Comparison of ENCODE assay signal across 26 cellular contexts in the genomic region with DNA sequence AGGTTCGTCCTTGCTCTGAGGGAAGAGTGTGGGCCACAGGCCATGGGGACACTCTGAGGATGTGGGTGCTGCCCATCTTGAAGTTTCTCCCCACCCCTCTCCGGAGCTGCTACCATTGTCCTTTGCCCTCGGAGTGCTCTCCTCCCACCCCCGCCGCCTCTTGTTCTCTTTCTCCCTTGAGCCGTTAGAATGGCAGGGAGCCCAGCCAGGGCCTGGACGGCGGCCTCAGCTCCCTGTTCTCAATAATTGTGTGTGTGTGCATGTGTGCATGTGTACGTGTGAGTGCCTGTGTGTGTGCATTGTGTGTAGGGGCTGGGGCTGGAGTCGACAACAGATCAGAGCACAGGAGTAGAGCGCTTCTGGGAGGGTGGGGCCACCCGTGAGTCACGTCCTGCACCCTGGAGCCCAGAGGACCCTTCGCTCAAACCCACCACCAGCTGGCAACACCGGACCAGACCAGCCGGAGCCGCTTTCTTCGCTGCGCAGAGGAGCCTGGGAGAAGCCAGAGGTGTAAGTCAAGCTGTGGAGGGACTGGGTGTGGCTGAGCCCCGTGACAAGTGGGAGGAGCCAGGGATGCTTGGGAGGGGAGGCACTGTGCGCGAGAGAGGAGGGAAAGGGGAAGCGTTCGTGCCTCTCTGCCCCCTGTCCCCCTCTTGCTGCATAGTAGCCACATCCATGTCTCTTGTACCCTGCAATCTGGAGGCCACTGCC. TPM values are rescaled to one million over a fixed set of nuclear protein-coding genes. Genes with fewer than 3 reads are reported as not detected.
"Had no signal": no experiment of that assay in that cellular context is flagged by ENCODE, and none has a peak within 500 bp of the region (broad histone marks: within the 10 kb centered on the region; RNA-seq: fewer than 3 reads in every experiment).

No MANE protein-coding gene starts in this region.

- ATAC-seq: activated CD4-positive, CD25-positive, alpha-beta regulatory T cell treated with anti-CD3 and anti-CD28 coated beads, Interleukin-2, amount 50 U/mL, for 24 hours; activated naive CD8-positive, alpha-beta T cell treated with anti-CD3 and anti-CD28 coated beads, Interleukin-2, amount 50 U/mL, for 24 hours; foreskin keratinocyte; left lung had no signal

- DNase-seq: activated CD4-positive, alpha-beta T cell treated with anti-CD3 and anti-CD28 coated beads, Interleukin-2, amount 50 U/mL, for 1 hour; activated CD8-positive, alpha-beta memory T cell treated with anti-CD3 and anti-CD28 coated beads for 24 hours; activated CD8-positive, alpha-beta memory T cell treated with anti-CD3 and anti-CD28 coated beads, Interleukin-2, amount 50 U/mL, for 48 hours; activated effector memory CD4-positive, alpha-beta T cell treated with Interleukin-2 at 50 U/mL for 16 hours; activated naive CD4-positive, alpha-beta T cell treated with anti-CD3 and anti-CD28 coated beads, Interleukin-2, amount 10 ng/mL, durations not matched to agents 7 days and 5 days; activated naive CD8-positive, alpha-beta T cell treated with anti-CD3 and anti-CD28 coated beads, Interleukin-2, amount 50 U/mL, for 24 hours; activated T-cell treated with anti-CD3 and anti-CD28 coated beads, Interleukin-2, amount 50 U/mL, for 48 hours; aorta; brain microvascular endothelial cell; hippocampal formation; left lung; small intestine; stimulated activated CD4-positive, alpha-beta T cell treated with anti-CD3 and anti-CD28 coated beads, Interleukin-15, amount 100 ng/mL, for 24 hours; stimulated activated CD4-positive, alpha-beta T cell treated with anti-CD3 and anti-CD28 coated beads, Interleukin-2, amount 100 ng/mL, for 48 hours; T1000 had no signal

- FAIRE-seq: small intestine, urothelium cell line had no signal

- H3K4me3 ChIP-seq: coronary artery, left lung, prostate gland, right atrium auricular region, tibial nerve had no signal

- H3K27ac ChIP-seq: brain microvascular endothelial cell, coronary artery, foreskin keratinocyte, left lung, right atrium auricular region, tibial nerve had no signal

- H3K27me3 ChIP-seq: brain microvascular endothelial cell, foreskin keratinocyte, right atrium auricular region, tibial nerve had no signal

- H3K9me3 ChIP-seq: left lung, prostate gland, right atrium auricular region, tibial nerve had no signal

- H3K4me1 ChIP-seq: foreskin keratinocyte, left lung, prostate gland, right atrium auricular region had no signal

RNA-seq across cellular contexts. Expression of gene KCNA5, which starts 25.9 kb away (rescaled TPM):
- total RNA-seq: epithelial cell of proximal tubule, fibroblast of lung, foreskin keratinocyte, neural crest cell, osteoblast had no signal
- polyA plus RNA-seq: fibroblast of lung, foreskin keratinocyte had no signal
